19 cellular contexts compared by ENCODE assay signal in genomic region chr4:95694411-95694810, GRCh38.
DNase-seq lines count a peak whose midpoint lies in the region; ATAC-seq and TF ChIP-seq lines count a peak whose summit lies in the region.
"Had no signal": no experiment of that assay in that cellular context is flagged by ENCODE, and none has a peak within 500 bp of the region (broad histone marks: within the 10 kb centered on the region; RNA-seq: fewer than 3 reads in every experiment).

No MANE protein-coding gene starts in this region.

- DNase-seq in mammary epithelial cell (peak; percentile 19), MCF 10A (ENCODE audit: unreplicated experiment) (no peak), dermis blood vessel endothelial cell (peak; percentile 10), kidney tubule cell (ENCODE audit: low spot score) (peak; percentile 8), Kasumi-1 (lab: John Stamatoyannopoulos, UW) (no peak), glomerular visceral epithelial cell (ENCODE audit: extremely low spot score) (no peak), left lobe of liver (ENCODE audit: low spot score) (no peak)
- DNase-seq: AML-193; Caco-2; CD4-positive, alpha-beta T cell; DMS153; DMS79; GDM1; GM23248 had no signal

- H3K27me3 ChIP-seq in mammary epithelial cell (ENCODE audit: insufficient read depth, low read length): no peaks in the 10 kb centered on the region

- POLR2A ChIA-PET in MCF 10A (lab: Yijun Ruan, JAX): no interaction called here

- intact Hi-C loops in mammary epithelial cell (cut with micrococcal nuclease) (loop anchor here (5.0 to 10.0 kb wide), 2 partner anchors 150 to 527 kb away; partner anchors contain the start of gene UNC5C), MCF 10A (cut with micrococcal nuclease) (no loop called here)

- no peaks in the 10 kb centered on the region for H3K36me3 Mint-ChIP-seq in MCF 10A (ENCODE audit: insufficient read depth, unreplicated experiment)

- no peak overlapping the region for H2AFZ ChIP-seq in mammary epithelial cell (ENCODE audit: low read depth, low read length)
- H2AFZ ChIP-seq: GM23248 had no signal

- peaks cover 6% of the 10 kb centered on the region for H3K4me1 Mint-ChIP-seq in MCF 10A (ENCODE audit: insufficient read depth, unreplicated experiment)

- TF ChIP-seq CTCF in mammary epithelial cell (conservative IDR thresholded peaks at IDR 0.05 in 1 of 2, IDR thresholded peaks at IDR 0.05 in 1 of 2; ENCODE audit: extremely low read depth in 1 of 2, insufficient read depth in 1 of 2, low read depth in 1 of 2, low read length in 2 of 2) (no peak), MCF 10A (IDR thresholded peaks at IDR 0.05; ENCODE audit: unreplicated experiment) (no peak)

- 93% methylated on average over 3 of the region's 3 CpGs for WGBS in mammary epithelial cell (ENCODE audit: low coverage, missing lambda C conversion rate)

- H3K27me3 Mint-ChIP-seq in MCF 10A (ENCODE audit: insufficient read depth, unreplicated experiment): no peaks in the 10 kb centered on the region
- H3K27me3 Mint-ChIP-seq: CD4-positive, alpha-beta T cell had no signal

- no peaks in the 10 kb centered on the region for H4K20me1 ChIP-seq in mammary epithelial cell (ENCODE audit: insufficient read depth, low read length)

- ATAC-seq in left lobe of liver: no peak
- ATAC-seq: A549, HepG2 had no signal

- CTCF ChIA-PET in mammary epithelial cell (lab: Charles Lee; ENCODE audit: low non-redundant PET): no interaction called here
- CTCF ChIA-PET in MCF 10A (lab: Yijun Ruan, JAX): interaction anchor here (0.6 to 1.3 kb wide), 2 partner anchors 433 to 604 kb away, joined by 3 to 5 read pairs; no protein-coding TSS in a partner anchor

- peaks cover 2% of the 10 kb centered on the region for H3K9me3 ChIP-seq in mammary epithelial cell (replicated peaks; ENCODE audit: insufficient read depth, low read length)
- H3K9me3 ChIP-seq: A549, Caco-2, HAP-1 had no signal

- H3K9me3 Mint-ChIP-seq in MCF 10A (ENCODE audit: unreplicated experiment): no peaks in the 10 kb centered on the region
- H3K9me3 Mint-ChIP-seq: CD4-positive, alpha-beta T cell had no signal

- H3K4me1 ChIP-seq in mammary epithelial cell (ENCODE audit: insufficient read depth, low read length): peaks cover 4% of the 10 kb centered on the region
- H3K4me1 ChIP-seq: A549, Caco-2, HAP-1 had no signal

- no peaks in the 10 kb centered on the region for H3K36me3 ChIP-seq in mammary epithelial cell (ENCODE audit: insufficient read depth, low read length)
- H3K36me3 ChIP-seq: HAP-1 had no signal

- no peak overlapping the region for H3K27ac Mint-ChIP-seq in MCF 10A (ENCODE audit: low read depth, unreplicated experiment)
- H3K27ac Mint-ChIP-seq: CD4-positive, alpha-beta T cell had no signal

- dilution Hi-C loops in mammary epithelial cell (cut with HindIII; ENCODE audit: low sequenced_read_pairs): no loop called here

- no peak overlapping the region for H3K4me3 ChIP-seq in mammary epithelial cell (replicated peaks in 1 of 3; ENCODE audit: insufficient read depth in 1 of 3, low read depth in 2 of 3, low read length in 3 of 3)
- H3K4me3 ChIP-seq: A549, GM23248, HAP-1 had no signal

- no peak overlapping the region for H3K27ac ChIP-seq in mammary epithelial cell (ENCODE audit: insufficient read depth, low read depth, low read length)
- H3K27ac ChIP-seq: 22Rv1, A549, C4-2B, GM23248 had no signal

- no peak overlapping the region for H3K4me2 ChIP-seq in mammary epithelial cell (ENCODE audit: insufficient read depth, low read depth, low read length)
- H3K4me2 ChIP-seq: A549 had no signal

- in situ Hi-C loops in mammary epithelial cell (cut with MboI; ENCODE audit: low sequenced_read_pairs in 2 of 2): loop anchor here in 1 of 2 donors (25.0 kb wide), 1 partner anchor 343 kb away; no protein-coding TSS in a partner anchor

- no peaks in the 10 kb centered on the region for H3K79me2 ChIP-seq in mammary epithelial cell (ENCODE audit: insufficient read depth, low read length)

- H3K4me3 Mint-ChIP-seq in MCF 10A (ENCODE audit: unreplicated experiment): no peak overlapping the region
- H3K4me3 Mint-ChIP-seq: CD4-positive, alpha-beta T cell had no signal

- no TSS peak for BruUV-seq in mammary epithelial cell (replicated peaks; lab: Mats Ljungman, UMichigan)
- BruUV-seq in MCF 10A (replicated peaks; lab: Mats Ljungman, UMichigan): no TSS peak

- H3K9ac ChIP-seq in mammary epithelial cell (ENCODE audit: insufficient read depth, low read length): no peak overlapping the region
- H3K9ac ChIP-seq: GM23248 had no signal

Comparison
In these comparisons a context has a peak if more than half of its experiments do, and no peak if none do; other contexts are left out.
1. DNase-seq: peak in mammary epithelial cell (single experiment), dermis blood vessel endothelial cell (single experiment) and kidney tubule cell (single experiment); none in MCF 10A (single experiment), Kasumi-1 (0 of 2), glomerular visceral epithelial cell (single experiment) and left lobe of liver (single experiment).